Comparison of ENCODE assay signal across 17 cellular contexts in the genomic region with DNA sequence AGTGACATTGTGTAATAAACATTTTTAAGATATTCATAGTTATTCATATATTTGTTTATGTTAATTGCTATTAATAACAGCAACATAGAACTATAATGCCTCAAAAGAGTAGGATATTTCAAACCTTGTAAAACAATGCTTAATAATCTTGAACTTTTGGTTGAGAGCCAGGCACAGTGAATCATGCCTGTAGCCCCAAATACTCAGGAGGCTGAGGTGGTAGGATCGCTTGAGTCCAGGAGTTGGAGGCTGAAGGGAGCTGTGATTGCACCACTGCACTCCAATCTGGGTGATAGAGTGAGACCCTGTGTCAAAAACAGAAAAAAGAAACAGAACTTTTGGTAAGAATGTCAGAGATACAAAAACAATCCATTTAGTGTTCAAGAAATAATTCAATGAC.
DNase-seq lines count a peak whose midpoint lies in the region; ATAC-seq and TF ChIP-seq lines count a peak whose summit lies in the region.
"Had no signal": no experiment of that assay in that cellular context is flagged by ENCODE, and none has a peak within 500 bp of the region (broad histone marks: within the 10 kb centered on the region; RNA-seq: fewer than 3 reads in every experiment).

No MANE protein-coding gene starts in this region.

- no peak for ATAC-seq in HG03521 (IDR thresholded peaks at IDR 0.05; ENCODE audit: unreplicated experiment)

- no peaks in the 10 kb centered on the region for H3K9me3 Mint-ChIP-seq in chondrocyte (ENCODE audit: low read depth)
- no peaks in the 10 kb centered on the region for H3K9me3 Mint-ChIP-seq in activated CD4-positive, alpha-beta T cell treated with anti-CD3 and anti-CD28 coated beads, Interleukin-2, amount 10 ng/mL, durations not matched to agents 24 days and 14 days
- H3K9me3 Mint-ChIP-seq: CD4-positive, CD25-positive, alpha-beta regulatory T cell had no signal

- no peak overlapping the region for H3K4me3 ChIP-seq in choroid plexus epithelial cell (ENCODE audit: low read depth, low read length)
- H3K4me3 ChIP-seq: SJSA1 had no signal

- no peaks in the 10 kb centered on the region for H3K4me1 Mint-ChIP-seq in chondrocyte (ENCODE audit: low read depth)
- H3K4me1 Mint-ChIP-seq in activated CD4-positive, alpha-beta T cell treated with anti-CD3 and anti-CD28 coated beads, Interleukin-2, amount 10 ng/mL, durations not matched to agents 24 days and 14 days: no peaks in the 10 kb centered on the region
- H3K4me1 Mint-ChIP-seq: B cell; CD4-positive, CD25-positive, alpha-beta regulatory T cell; IgD-negative memory B cell had no signal

- DNase-seq in ELR (ENCODE audit: low read depth) (peak; percentile 39), NCI-H226 (peak; percentile 70), choroid plexus epithelial cell (ENCODE audit: low read depth) (peak; percentile 42), myocyte (ENCODE audit: low read depth) (peak; percentile 19), chondrocyte (ENCODE audit: low spot score) (no peak)
- DNase-seq in activated CD4-positive, alpha-beta T cell treated with anti-CD3 and anti-CD28 coated beads, Interleukin-2, amount 10 ng/mL, durations not matched to agents 24 days and 14 days: no peak
- DNase-seq: Caco-2; CD4-positive, CD25-positive, alpha-beta regulatory T cell; DMS153; NCI-H1436; NCI-H2029; NCI-H2171 treated with DMSO at 0.1 percent for 48 hours; NCI-H774 had no signal

- no peaks in the 10 kb centered on the region for H3K36me3 Mint-ChIP-seq in chondrocyte (ENCODE audit: low read depth)
- H3K36me3 Mint-ChIP-seq in activated CD4-positive, alpha-beta T cell treated with anti-CD3 and anti-CD28 coated beads, Interleukin-2, amount 10 ng/mL, durations not matched to agents 24 days and 14 days (ENCODE audit: low read depth): no peaks in the 10 kb centered on the region
- H3K36me3 Mint-ChIP-seq: CD4-positive, CD25-positive, alpha-beta regulatory T cell; IgD-negative memory B cell had no signal

- peaks cover 2% of the 10 kb centered on the region for H3K27me3 Mint-ChIP-seq in chondrocyte (ENCODE audit: low read depth)
- no peaks in the 10 kb centered on the region for H3K27me3 Mint-ChIP-seq in activated CD4-positive, alpha-beta T cell treated with anti-CD3 and anti-CD28 coated beads, Interleukin-2, amount 10 ng/mL, durations not matched to agents 24 days and 14 days
- H3K27me3 Mint-ChIP-seq: B cell, IgD-negative memory B cell had no signal

- intact Hi-C loops in activated CD4-positive, alpha-beta T cell treated with anti-CD3 and anti-CD28 coated beads, Interleukin-2, amount 10 ng/mL, durations not matched to agents 24 days and 14 days (cut with micrococcal nuclease): no loop called here

- H3K27ac Mint-ChIP-seq in chondrocyte (ENCODE audit: unreplicated experiment): no peak overlapping the region
- no peak overlapping the region for H3K27ac Mint-ChIP-seq in activated CD4-positive, alpha-beta T cell treated with anti-CD3 and anti-CD28 coated beads, Interleukin-2, amount 10 ng/mL, durations not matched to agents 24 days and 14 days
- H3K27ac Mint-ChIP-seq: B cell; CD4-positive, CD25-positive, alpha-beta regulatory T cell; IgD-negative memory B cell had no signal

- TF ChIP-seq CTCF in choroid plexus epithelial cell (conservative IDR thresholded peaks at IDR 0.05; ENCODE audit: low read depth, low read length) (no peak), chondrocyte (IDR thresholded peaks at IDR 0.05) (no peak)

- H3K4me3 Mint-ChIP-seq in chondrocyte (ENCODE audit: unreplicated experiment): no peak overlapping the region
- H3K4me3 Mint-ChIP-seq in activated CD4-positive, alpha-beta T cell treated with anti-CD3 and anti-CD28 coated beads, Interleukin-2, amount 10 ng/mL, durations not matched to agents 24 days and 14 days: no peak overlapping the region
- H3K4me3 Mint-ChIP-seq: B cell; CD4-positive, CD25-positive, alpha-beta regulatory T cell; IgD-negative memory B cell had no signal

Comparison
In these comparisons a context has a peak if more than half of its experiments do, and no peak if none do; other contexts are left out.
1. DNase-seq: peak in ELR (single experiment), NCI-H226 (single experiment), choroid plexus epithelial cell (single experiment) and myocyte (single experiment); none in chondrocyte (single experiment) and activated CD4-positive, alpha-beta T cell treated with anti-CD3 and anti-CD28 coated beads, Interleukin-2, amount 10 ng/mL, durations not matched to agents 24 days and 14 days (single experiment).